Comparison of ENCODE assay signal across 1 cellular context in genomic region chr9:92752812-92753404, GRCh38.
TF ChIP-seq lines count a peak whose summit lies in the region.

No MANE protein-coding gene starts in this region.

TF ChIP-seq in endothelial cell of umbilical vein, 7 proteins besides CTCF, POLR2A, EP300 and RAD21:
- TF ChIP-seq MYC (IDR thresholded peaks at IDR 0.05; ENCODE audit: low read depth, low read length): no peak
- no peak for TF ChIP-seq POLR2AphosphoS5 (IDR thresholded peaks at IDR 0.05; ENCODE audit: insufficient read depth, low read depth, low read length)
- no peak for TF ChIP-seq GATA2 (IDR thresholded peaks at IDR 0.05; ENCODE audit: insufficient read depth, insufficient read length, low read depth, low read length)
- no peak for TF ChIP-seq EZH2 (IDR thresholded peaks at IDR 0.05; ENCODE audit: borderline replicate concordance, low read depth, low read length, severe bottlenecking)
- no peak for TF ChIP-seq FOS (IDR thresholded peaks at IDR 0.05; ENCODE audit: borderline replicate concordance, insufficient read depth, low read length)
- TF ChIP-seq MAX (IDR thresholded peaks at IDR 0.05; ENCODE audit: insufficient read depth, insufficient read length): no peak
- TF ChIP-seq JUN (IDR thresholded peaks at IDR 0.05; ENCODE audit: borderline replicate concordance, insufficient read depth, insufficient read length, low read depth): no peak
